8 cellular contexts compared by ENCODE assay signal in genomic region chr5:141960018-141960417, GRCh38. TPM values are rescaled to one million over a fixed set of nuclear protein-coding genes. Genes with fewer than 3 reads are reported as not detected.
DNase-seq lines count a peak whose midpoint lies in the region; ATAC-seq, FAIRE-seq and TF ChIP-seq lines count a peak whose summit lies in the region.

No MANE protein-coding gene starts in this region.

- H3K9ac ChIP-seq in keratinocyte (ENCODE audit: control insufficient read depth, extremely low read depth, insufficient read depth, low read length): no peak overlapping the region

- peak; percentile 29 for ATAC-seq in GM23338
- no peak for ATAC-seq in GM19035 (IDR thresholded peaks at IDR 0.05; ENCODE audit: unreplicated experiment)
- no peak for ATAC-seq in HG03378 (IDR thresholded peaks at IDR 0.05; ENCODE audit: unreplicated experiment)

- TF ChIP-seq CTCF in GM23338 (conservative IDR thresholded peaks at IDR 0.05; ENCODE audit: low read depth in 2 of 2) (peak; percentile 37 to 72), keratinocyte (optimal IDR thresholded peaks at IDR 0.05 in 1 of 3, IDR thresholded peaks at IDR 0.05 in 1 of 3, conservative IDR thresholded peaks at IDR 0.05 in 1 of 3; ENCODE audit: extremely low read depth in 1 of 3, insufficient read depth in 2 of 3, low read length in 3 of 3) (peak; percentile 23 to 69 (median 37))

- H3K4me3 Mint-ChIP-seq in GM23338: no peak overlapping the region

- H3K9me3 ChIP-seq in keratinocyte (ENCODE audit: control insufficient read depth, low read depth, low read length): no peaks in the 10 kb centered on the region

- H3F3A ChIP-seq in GM23338 (replicated peaks; ENCODE audit: low read depth): no peaks in the 10 kb centered on the region

- H4K20me1 ChIP-seq in GM23338 (replicated peaks; ENCODE audit: insufficient read depth) (no peaks in the 10 kb centered on the region), keratinocyte (ENCODE audit: control insufficient read depth, extremely low read depth, insufficient read depth, low read length) (no peaks in the 10 kb centered on the region)

- DNase-seq in AML-193 (lab: John Stamatoyannopoulos, UW) (peak; percentile 10 to 11), GM23338 (ENCODE audit: low spot score) (peak; percentile 45), keratinocyte (ENCODE audit: low read depth, low spot score) (no peak), NCI-H446 (lab: John Stamatoyannopoulos, UW) (no peak), cerebellar nuclear complex (lab: John Stamatoyannopoulos, UW) (no peak)
- DNase-seq in activated T-cell treated with anti-CD3 and anti-CD28 coated beads, Interleukin-2, amount 50 U/mL, for 48 hours: peak; percentile 46 to 60

- no peaks in the 10 kb centered on the region for H3K9me1 ChIP-seq in keratinocyte (ENCODE audit: control insufficient read depth, extremely low read depth, insufficient read depth, low read length)

- no peaks in the 10 kb centered on the region for H3K27me3 ChIP-seq in GM23338 (ENCODE audit: insufficient read depth)
- no peaks in the 10 kb centered on the region for H3K27me3 ChIP-seq in keratinocyte (ENCODE audit: control insufficient read depth, extremely low read depth, insufficient read depth, low read length)

- no peak for FAIRE-seq in keratinocyte (lab: Jason Lieb, UNC)

- H3K9me2 ChIP-seq in GM23338 (ENCODE audit: insufficient read depth): no peaks in the 10 kb centered on the region

- dilution Hi-C loops in keratinocyte (cut with MboI; ENCODE audit: extremely low pct_ligation_motif_present, low sequenced_read_pairs): no loop called here

- H2AFZ ChIP-seq in GM23338 (peak overlapping the region; percentile 10; the same call in 1 of the 2 replicates), keratinocyte (ENCODE audit: control insufficient read depth, low read length) (no peak overlapping the region)

- H3K9me3 Mint-ChIP-seq in GM23338: no peaks in the 10 kb centered on the region

- no peaks in the 10 kb centered on the region for H3K36me3 ChIP-seq in GM23338 (ENCODE audit: insufficient read depth)
- H3K36me3 ChIP-seq in keratinocyte (ENCODE audit: control insufficient read depth in 2 of 2, extremely low read depth in 1 of 2, insufficient read depth in 2 of 2, low read length in 2 of 2): no peaks in the 10 kb centered on the region

- no peaks in the 10 kb centered on the region for H3K36me3 Mint-ChIP-seq in GM23338 (ENCODE audit: low read depth)

- peaks cover 16% of the 10 kb centered on the region; the same call in 1 of the 2 replicates for H3K4me1 ChIP-seq in GM23338 (ENCODE audit: insufficient read depth)
- H3K4me1 ChIP-seq in keratinocyte (ENCODE audit: control insufficient read depth, extremely low read depth, insufficient read depth, low read length): peaks cover 11% of the 10 kb centered on the region

- H3K79me2 ChIP-seq in GM23338 (replicated peaks; ENCODE audit: insufficient read depth) (no peaks in the 10 kb centered on the region), keratinocyte (ENCODE audit: control insufficient read depth, insufficient read depth, low read length) (no peaks in the 10 kb centered on the region)

- no peak overlapping the region for H3K4me2 ChIP-seq in GM23338
- H3K4me2 ChIP-seq in keratinocyte (ENCODE audit: control insufficient read depth, extremely low read depth, insufficient read depth, low read depth, low read length): no peak overlapping the region

- H3K27me3 Mint-ChIP-seq in GM23338 (ENCODE audit: insufficient read depth, low read depth, poor library complexity): peaks cover 3% of the 10 kb centered on the region

- no peak overlapping the region for H3K27ac ChIP-seq in GM23338 (ENCODE audit: low read depth)
- no peak overlapping the region for H3K27ac ChIP-seq in keratinocyte (ENCODE audit: control insufficient read depth, insufficient read depth, low read length)

- H3K4me3 ChIP-seq in GM23338 (no peak overlapping the region), keratinocyte (ENCODE audit: control insufficient read depth in 2 of 3, extremely low read depth in 1 of 3, insufficient read depth in 2 of 3, low read depth in 1 of 3, low read length in 3 of 3) (no peak overlapping the region)

- H3K4me1 Mint-ChIP-seq in GM23338: peaks cover 37% of the 10 kb centered on the region

- H3K27ac Mint-ChIP-seq in GM23338: no peak overlapping the region

TF ChIP-seq in GM23338, 12 proteins besides CTCF, POLR2A, EP300 and RAD21 (continues in another document):
- TF ChIP-seq REST (IDR thresholded peaks at IDR 0.05; ENCODE audit: unreplicated experiment) (no peak), CREB1 (CRISPR knock-in tag; IDR thresholded peaks at IDR 0.05; ENCODE audit: low read depth) (no peak), NANOG (IDR thresholded peaks at IDR 0.05; ENCODE audit: borderline replicate concordance) (no peak), ZNF331 (CRISPR knock-in tag; IDR thresholded peaks at IDR 0.05; ENCODE audit: low read depth) (no peak), JUNB (IDR thresholded peaks at IDR 0.05; ENCODE audit: unreplicated experiment) (no peak), POLR2AphosphoS5 (IDR thresholded peaks at IDR 0.05; ENCODE audit: low read depth) (no peak)

RNA-seq across cellular contexts. Expression of gene PCDH12, which starts 2.0 kb away (rescaled TPM):
- total RNA-seq in GM23338 (2014; rRNA removed; shearing (Covaris generic)): 0.12 and 0.14 TPM in 2 replicates
- polyA plus RNA-seq in GM23338 (2016; fragmentation: Nextera tagmentation; extraction: Ambion mirVana) (0.29 and 0.33 TPM in 2 replicates), keratinocyte (0.01 to 0.03 TPM (median 0.01 TPM) in 3 replicates)
- not detected for polyA plus RNA-seq in keratinocyte (2011; ENCODE audit: low read depth)
- not detected in 2 replicates for polyA plus RNA-seq in keratinocyte (2011; cell fraction: cytosol; rRNA removed)
- polyA plus RNA-seq in keratinocyte (2011; cell fraction: nucleus; rRNA removed): 0.05 and 0.27 TPM in 2 replicates
- polyA plus RNA-seq in keratinocyte (2012; ENCODE audit: low replicate concordance): 0.08 and 0.14 TPM in 2 replicates
- polyA minus RNA-seq in keratinocyte: 0.03 to 0.13 TPM in 2 of 3 replicates, not detected in the other
- not detected for polyA minus RNA-seq in keratinocyte (2011; cell fraction: cytosol; rRNA and poly(A)+ RNA removed)
- polyA minus RNA-seq in keratinocyte (2011; cell fraction: nucleus; rRNA and poly(A)+ RNA removed): 0.11 and 0.39 TPM in 2 replicates

RNA-seq across cellular contexts. Expression of gene RNF14, which starts 8.9 kb away (rescaled TPM):
- 18.1 and 19.0 TPM in 2 replicates for total RNA-seq in GM23338 (2014; rRNA removed; shearing (Covaris generic))
- 4.5 and 8.9 TPM in 2 replicates for polyA plus RNA-seq in GM23338 (2016; fragmentation: Nextera tagmentation; extraction: Ambion mirVana)
- polyA plus RNA-seq in keratinocyte: 63.6 to 65.8 TPM (median 64.4 TPM) in 3 replicates
- polyA plus RNA-seq in keratinocyte (2011; ENCODE audit: low read depth): 63.7 TPM
- 53.8 and 87.6 TPM in 2 replicates for polyA plus RNA-seq in keratinocyte (2011; cell fraction: cytosol; rRNA removed)
- polyA plus RNA-seq in keratinocyte (2011; cell fraction: nucleus; rRNA removed): 51.5 and 56.7 TPM in 2 replicates
- 37.0 and 69.3 TPM in 2 replicates for polyA plus RNA-seq in keratinocyte (2012; ENCODE audit: low replicate concordance)
- 42.9 to 68.3 TPM (median 57.3 TPM) in 3 replicates for polyA minus RNA-seq in keratinocyte
- polyA minus RNA-seq in keratinocyte (2011; cell fraction: cytosol; rRNA and poly(A)+ RNA removed): 44.1 TPM
- polyA minus RNA-seq in keratinocyte (2011; cell fraction: nucleus; rRNA and poly(A)+ RNA removed): 12.2 and 50.0 TPM in 2 replicates

RNA-seq across cellular contexts. Expression of gene DELE1, which starts 36.3 kb away (rescaled TPM):
- 50.0 and 62.2 TPM in 2 replicates for total RNA-seq in GM23338 (2014; rRNA removed; shearing (Covaris generic))
- polyA plus RNA-seq in GM23338 (2016; fragmentation: Nextera tagmentation; extraction: Ambion mirVana) (25.6 and 26.9 TPM in 2 replicates), keratinocyte (37.3 to 49.6 TPM (median 37.5 TPM) in 3 replicates)
- polyA plus RNA-seq in keratinocyte (2011; ENCODE audit: low read depth): 9.4 TPM
- polyA plus RNA-seq in keratinocyte (2011; cell fraction: cytosol; rRNA removed): 29.6 and 34.1 TPM in 2 replicates
- polyA plus RNA-seq in keratinocyte (2011; cell fraction: nucleus; rRNA removed): 106 and 128 TPM in 2 replicates
- 28.3 and 30.1 TPM in 2 replicates for polyA plus RNA-seq in keratinocyte (2012; ENCODE audit: low replicate concordance)
- 38.8 to 47.1 TPM (median 43.9 TPM) in 3 replicates for polyA minus RNA-seq in keratinocyte
- polyA minus RNA-seq in keratinocyte (2011; cell fraction: cytosol; rRNA and poly(A)+ RNA removed): 19.2 TPM
- polyA minus RNA-seq in keratinocyte (2011; cell fraction: nucleus; rRNA and poly(A)+ RNA removed): 22.9 and 39.2 TPM in 2 replicates

RNA-seq across cellular contexts. Expression of gene GNPDA1, which starts 52.8 kb away (rescaled TPM):
- 117 and 149 TPM in 2 replicates for total RNA-seq in GM23338 (2014; rRNA removed; shearing (Covaris generic))
- 47.0 and 47.6 TPM in 2 replicates for polyA plus RNA-seq in GM23338 (2016; fragmentation: Nextera tagmentation; extraction: Ambion mirVana)
- 18.0 to 32.6 TPM (median 19.1 TPM) in 3 replicates for polyA plus RNA-seq in keratinocyte
- 22.2 TPM for polyA plus RNA-seq in keratinocyte (2011; ENCODE audit: low read depth)
- polyA plus RNA-seq in keratinocyte (2011; cell fraction: cytosol; rRNA removed): 31.8 and 35.9 TPM in 2 replicates
- polyA plus RNA-seq in keratinocyte (2011; cell fraction: nucleus; rRNA removed): 27.2 and 41.9 TPM in 2 replicates
- polyA plus RNA-seq in keratinocyte (2012; ENCODE audit: low replicate concordance): 35.0 and 63.9 TPM in 2 replicates
- polyA minus RNA-seq in keratinocyte: 21.7 to 29.5 TPM (median 28.5 TPM) in 3 replicates
- polyA minus RNA-seq in keratinocyte (2011; cell fraction: cytosol; rRNA and poly(A)+ RNA removed): 12.1 TPM
- 9.6 and 9.8 TPM in 2 replicates for polyA minus RNA-seq in keratinocyte (2011; cell fraction: nucleus; rRNA and poly(A)+ RNA removed)

Comparison
In these comparisons a context has a peak if more than half of its experiments do, and no peak if none do; other contexts are left out.
1. DNase-seq: peak in AML-193 (2 of 2), GM23338 (single experiment) and activated T-cell treated with anti-CD3 and anti-CD28 coated beads, Interleukin-2, amount 50 U/mL, for 48 hours (2 of 2); none in keratinocyte (single experiment), NCI-H446 (0 of 2) and cerebellar nuclear complex (0 of 2).